ENCODE assay signal across 32 cellular contexts in genomic region chrX:30620125-30620524, GRCh38. TPM values are rescaled to one million over a fixed set of nuclear protein-coding genes. Genes with fewer than 3 reads are reported as not detected.
"Had no signal": no experiment of that assay in that cellular context is flagged by ENCODE, and none has a peak within 500 bp of the region (broad histone marks: within the 10 kb centered on the region; RNA-seq: fewer than 3 reads in every experiment).

No MANE protein-coding gene starts in this region.

- DNase-seq: activated CD4-positive, alpha-beta T cell treated with anti-CD3 and anti-CD28 coated beads, Interleukin-2, amount 50 U/mL, for 1 hour; activated CD4-positive, CD25-positive, alpha-beta regulatory T cell treated with anti-CD3 and anti-CD28 coated beads, Interleukin-2, amount 50 U/mL, for 72 hours; activated CD8-positive, alpha-beta T cell treated with anti-CD3 and anti-CD28 coated beads, Interleukin-2, amount 10 ng/mL, durations not matched to agents 7 days and 5 days; activated gamma-delta T cell; activated naive CD4-positive, alpha-beta T cell treated with anti-CD3 and anti-CD28 coated beads, Interleukin-2, amount 50 U/mL, for 16 hours; activated naive CD8-positive, alpha-beta T cell treated with anti-CD3 and anti-CD28 coated beads, Interleukin-2, amount 50 U/mL, for 24 hours; caudate nucleus; effector memory CD8-positive, alpha-beta T cell; ovary; psoas muscle; right cardiac atrium; stimulated activated CD4-positive, alpha-beta T cell treated with anti-CD3 and anti-CD28 coated beads, Interleukin-2, amount 100 ng/mL, for 24 hours; stimulated activated naive CD8-positive, alpha-beta T cell treated with anti-CD3 and anti-CD28 coated beads, Interleukin-15, amount 100 ng/mL, for 72 hours; T-helper 1 cell; transverse colon; WERI-Rb-1 had no signal

- H3K27me3 Mint-ChIP-seq: brain; effector memory CD8-positive, alpha-beta T cell; stimulated activated naive CD8-positive, alpha-beta T cell treated with anti-CD3 and anti-CD28 coated beads, Interleukin-15, amount 100 ng/mL, for 72 hours had no signal

- ATAC-seq: activated CD8-positive, alpha-beta T cell treated with anti-CD3 and anti-CD28 coated beads, Interleukin-2, amount 10 ng/mL, durations not matched to agents 7 days and 5 days; activated naive CD8-positive, alpha-beta T cell treated with anti-CD3 and anti-CD28 coated beads, Interleukin-2, amount 50 U/mL, for 24 hours; effector memory CD8-positive, alpha-beta T cell; esophagus mucosa; natural killer cell treated with Interleukin-12 subunit alpha and Interleukin-12 subunit beta and Interleukin-15 and Interleukin-18, amount 100 ng/mL, for 72 hours; stimulated activated effector memory CD8-positive, alpha-beta T cell treated with anti-CD3 and anti-CD28 coated beads, Interleukin-12 subunit alpha, Interleukin-12 subunit beta, amount 100 ng/mL, for 72 hours; stimulated activated naive CD8-positive, alpha-beta T cell treated with anti-CD3 and anti-CD28 coated beads, Interleukin-15, amount 100 ng/mL, for 72 hours had no signal

- H3K4me1 ChIP-seq: psoas muscle, suprapubic skin, transverse colon had no signal

- H3K4me1 Mint-ChIP-seq: activated naive CD8-positive, alpha-beta T cell treated with anti-CD3 and anti-CD28 coated beads, Interleukin-2, amount 50 U/mL, for 24 hours; brain; mesothelial cell of epicardium; stimulated activated effector memory CD8-positive, alpha-beta T cell treated with anti-CD3 and anti-CD28 coated beads, Interleukin-12 subunit alpha, Interleukin-12 subunit beta, amount 100 ng/mL, for 72 hours; stimulated activated naive CD8-positive, alpha-beta T cell treated with anti-CD3 and anti-CD28 coated beads, Interleukin-15, amount 100 ng/mL, for 72 hours had no signal

- H3K9me3 ChIP-seq: neutrophil, ovary, suprapubic skin, transverse colon had no signal

- H3K36me3 Mint-ChIP-seq: brain; stimulated activated effector memory CD8-positive, alpha-beta T cell treated with anti-CD3 and anti-CD28 coated beads, Interleukin-12 subunit alpha, Interleukin-12 subunit beta, amount 100 ng/mL, for 72 hours had no signal

- H3K4me3 Mint-ChIP-seq: activated CD8-positive, alpha-beta T cell treated with anti-CD3 and anti-CD28 coated beads, Interleukin-2, amount 10 ng/mL, durations not matched to agents 7 days and 5 days; activated naive CD8-positive, alpha-beta T cell treated with anti-CD3 and anti-CD28 coated beads, Interleukin-2, amount 50 U/mL, for 24 hours; activated T-helper 1 cell treated with anti-CD3 and anti-CD28 coated beads, Interleukin-12 subunit alpha, Interleukin-12 subunit beta, Interleukin-2, Interleukin-4 antibody, amounts not matched to agents 30 ng/mL and 10 ng/mL and 1 ng/mL, durations not matched to agents 14 hours and 24 hours and 36 hours; brain; effector memory CD8-positive, alpha-beta T cell; mesothelial cell of epicardium; natural killer cell treated with Interleukin-12 subunit alpha and Interleukin-12 subunit beta and Interleukin-15 and Interleukin-18, amount 100 ng/mL, for 72 hours; stimulated activated effector memory CD8-positive, alpha-beta T cell treated with anti-CD3 and anti-CD28 coated beads, Interleukin-12 subunit alpha, Interleukin-12 subunit beta, amount 100 ng/mL, for 72 hours; stimulated activated naive CD8-positive, alpha-beta T cell treated with anti-CD3 and anti-CD28 coated beads, Interleukin-15, amount 100 ng/mL, for 72 hours had no signal

- H3K4me3 ChIP-seq: lung, ovary, psoas muscle, skin epidermis, suprapubic skin, transverse colon had no signal

- FAIRE-seq: endothelial cell of umbilical vein, keratinocyte, TTC549, urothelium cell line had no signal

- H3K27ac Mint-ChIP-seq: activated CD8-positive, alpha-beta T cell treated with anti-CD3 and anti-CD28 coated beads, Interleukin-2, amount 10 ng/mL, durations not matched to agents 7 days and 5 days; activated naive CD8-positive, alpha-beta T cell treated with anti-CD3 and anti-CD28 coated beads, Interleukin-2, amount 50 U/mL, for 24 hours; activated T-helper 1 cell treated with anti-CD3 and anti-CD28 coated beads, Interleukin-12 subunit alpha, Interleukin-12 subunit beta, Interleukin-2, Interleukin-4 antibody, amounts not matched to agents 30 ng/mL and 10 ng/mL and 1 ng/mL, durations not matched to agents 14 hours and 24 hours and 36 hours; brain; effector memory CD8-positive, alpha-beta T cell; mesothelial cell of epicardium; natural killer cell treated with Interleukin-12 subunit alpha and Interleukin-12 subunit beta and Interleukin-15 and Interleukin-18, amount 100 ng/mL, for 72 hours; stimulated activated effector memory CD8-positive, alpha-beta T cell treated with anti-CD3 and anti-CD28 coated beads, Interleukin-12 subunit alpha, Interleukin-12 subunit beta, amount 100 ng/mL, for 72 hours; stimulated activated naive CD8-positive, alpha-beta T cell treated with anti-CD3 and anti-CD28 coated beads, Interleukin-15, amount 100 ng/mL, for 72 hours had no signal

- H3K27me3 ChIP-seq: neutrophil, ovary, suprapubic skin, transverse colon had no signal

- H3K27ac ChIP-seq: neutrophil, ovary, transverse colon, WERI-Rb-1 had no signal

- H3K36me3 ChIP-seq: neutrophil, ovary, suprapubic skin, transverse colon, WERI-Rb-1 had no signal

RNA-seq across cellular contexts. Expression of gene TASL, which starts 42.6 kb away (rescaled TPM):
- total RNA-seq: dermis microvascular lymphatic vessel endothelial cell, endothelial cell of umbilical vein, fibroblast of villous mesenchyme, mesothelial cell of epicardium had no signal
- polyA plus RNA-seq: endothelial cell of umbilical vein, keratinocyte had no signal
